ENCODE assay signal across 1 cellular context in the genomic region with DNA sequence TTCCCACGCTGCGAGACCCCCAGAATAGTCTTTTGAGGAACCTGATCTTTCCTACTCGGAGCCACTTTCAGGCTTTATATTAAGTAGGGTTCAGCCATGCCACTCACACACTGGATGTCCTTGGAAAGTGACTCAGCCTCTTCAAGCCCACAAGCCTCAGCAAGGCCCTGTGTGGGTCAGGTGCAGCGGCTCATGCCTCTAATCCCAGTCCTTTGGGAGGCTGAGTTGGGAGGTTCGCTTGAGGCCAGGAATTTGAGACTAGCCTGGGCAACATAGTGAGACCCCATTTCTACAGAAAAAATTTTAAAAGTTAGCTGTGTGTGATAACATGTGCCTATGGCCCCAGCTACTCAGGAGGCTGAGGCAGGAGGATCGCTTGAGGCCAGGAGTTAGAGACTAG.
A peak's percentile ranks its signal among the peaks of the same experiment; 100 is the strongest.
TF ChIP-seq lines count a peak whose summit lies in the region.

No MANE protein-coding gene starts in this region.

TF ChIP-seq in HepG2, 621 proteins besides CTCF, POLR2A, EP300 and RAD21:
- TF ChIP-seq, protein P1, sequence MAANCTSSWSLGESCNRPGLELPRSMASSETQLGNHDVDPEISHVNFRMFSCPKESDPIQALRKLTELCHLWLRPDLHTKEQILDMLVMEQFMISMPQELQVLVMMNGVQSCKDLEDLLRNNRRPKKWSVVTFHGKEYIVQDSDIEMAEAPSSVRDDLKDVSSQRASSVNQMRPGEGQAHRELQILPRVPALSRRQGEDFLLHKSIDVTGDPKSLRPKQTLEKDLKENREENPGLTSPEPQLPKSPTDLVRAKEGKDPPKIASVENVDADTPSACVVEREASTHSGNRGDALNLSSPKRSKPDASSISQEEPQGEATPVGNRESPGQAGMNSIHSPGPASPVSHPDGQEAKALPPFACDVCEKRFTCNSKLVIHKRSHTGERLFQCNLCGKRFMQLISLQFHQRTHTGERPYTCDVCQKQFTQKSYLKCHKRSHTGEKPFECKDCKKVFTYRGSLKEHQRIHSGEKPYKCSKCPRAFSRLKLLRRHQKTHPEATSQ (CRISPR knock-in tag; IDR thresholded peaks at IDR 0.05; ENCODE audit: borderline replicate concordance), result no peak
- TF ChIP-seq TMF1 (CRISPR knock-in tag; IDR thresholded peaks at IDR 0.05; ENCODE audit: low read depth), result no peak
- TF ChIP-seq, protein P2, sequence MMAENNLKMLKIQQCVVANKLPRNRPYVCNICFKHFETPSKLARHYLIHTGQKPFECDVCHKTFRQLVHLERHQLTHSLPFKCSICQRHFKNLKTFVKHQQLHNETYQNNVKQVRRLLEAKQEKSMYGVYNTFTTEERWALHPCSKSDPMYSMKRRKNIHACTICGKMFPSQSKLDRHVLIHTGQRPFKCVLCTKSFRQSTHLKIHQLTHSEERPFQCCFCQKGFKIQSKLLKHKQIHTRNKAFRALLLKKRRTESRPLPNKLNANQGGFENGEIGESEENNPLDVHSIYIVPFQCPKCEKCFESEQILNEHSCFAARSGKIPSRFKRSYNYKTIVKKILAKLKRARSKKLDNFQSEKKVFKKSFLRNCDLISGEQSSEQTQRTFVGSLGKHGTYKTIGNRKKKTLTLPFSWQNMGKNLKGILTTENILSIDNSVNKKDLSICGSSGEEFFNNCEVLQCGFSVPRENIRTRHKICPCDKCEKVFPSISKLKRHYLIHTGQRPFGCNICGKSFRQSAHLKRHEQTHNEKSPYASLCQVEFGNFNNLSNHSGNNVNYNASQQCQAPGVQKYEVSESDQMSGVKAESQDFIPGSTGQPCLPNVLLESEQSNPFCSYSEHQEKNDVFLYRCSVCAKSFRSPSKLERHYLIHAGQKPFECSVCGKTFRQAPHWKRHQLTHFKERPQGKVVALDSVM (CRISPR knock-in tag; IDR thresholded peaks at IDR 0.05), result peak; percentile 78
- TF ChIP-seq ZNF121 (CRISPR knock-in tag; IDR thresholded peaks at IDR 0.05), result peak; percentile 57; the same call in 1 of the 2 replicates
- TF ChIP-seq, protein P3, sequence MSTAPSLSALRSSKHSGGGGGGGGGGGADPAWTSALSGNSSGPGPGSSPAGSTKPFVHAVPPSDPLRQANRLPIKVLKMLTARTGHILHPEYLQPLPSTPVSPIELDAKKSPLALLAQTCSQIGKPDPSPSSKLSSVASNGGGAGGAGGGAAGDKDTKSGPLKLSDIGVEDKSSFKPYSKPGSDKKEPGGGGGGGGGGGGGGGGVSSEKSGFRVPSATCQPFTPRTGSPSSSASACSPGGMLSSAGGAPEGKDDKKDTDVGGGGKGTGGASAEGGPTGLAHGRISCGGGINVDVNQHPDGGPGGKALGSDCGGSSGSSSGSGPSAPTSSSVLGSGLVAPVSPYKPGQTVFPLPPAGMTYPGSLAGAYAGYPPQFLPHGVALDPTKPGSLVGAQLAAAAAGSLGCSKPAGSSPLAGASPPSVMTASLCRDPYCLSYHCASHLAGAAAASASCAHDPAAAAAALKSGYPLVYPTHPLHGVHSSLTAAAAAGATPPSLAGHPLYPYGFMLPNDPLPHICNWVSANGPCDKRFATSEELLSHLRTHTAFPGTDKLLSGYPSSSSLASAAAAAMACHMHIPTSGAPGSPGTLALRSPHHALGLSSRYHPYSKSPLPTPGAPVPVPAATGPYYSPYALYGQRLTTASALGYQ (CRISPR knock-in tag; IDR thresholded peaks at IDR 0.05), result no peak
- TF ChIP-seq FOSL2 (CRISPR knock-in tag; IDR thresholded peaks at IDR 0.05), result 0 out of 2 replicates have a peak, but pooled peaks have one; percentile 19
- TF ChIP-seq LCORL (IDR thresholded peaks at IDR 0.05), result no peak
- no peak for TF ChIP-seq LCORL (CRISPR knock-in tag; IDR thresholded peaks at IDR 0.05)
TF ChIP-seq in HepG2: peak in this region for 3.
